1 cellular context compared by ENCODE assay signal in genomic region chr14:91419044-91419397, GRCh38.
TF ChIP-seq lines count a peak whose summit lies in the region.

No MANE protein-coding gene starts in this region.

TF ChIP-seq in GM12878, 131 proteins besides CTCF, POLR2A, EP300 and RAD21 (continued from another document and continues in another):
- TF ChIP-seq, protein P1, sequence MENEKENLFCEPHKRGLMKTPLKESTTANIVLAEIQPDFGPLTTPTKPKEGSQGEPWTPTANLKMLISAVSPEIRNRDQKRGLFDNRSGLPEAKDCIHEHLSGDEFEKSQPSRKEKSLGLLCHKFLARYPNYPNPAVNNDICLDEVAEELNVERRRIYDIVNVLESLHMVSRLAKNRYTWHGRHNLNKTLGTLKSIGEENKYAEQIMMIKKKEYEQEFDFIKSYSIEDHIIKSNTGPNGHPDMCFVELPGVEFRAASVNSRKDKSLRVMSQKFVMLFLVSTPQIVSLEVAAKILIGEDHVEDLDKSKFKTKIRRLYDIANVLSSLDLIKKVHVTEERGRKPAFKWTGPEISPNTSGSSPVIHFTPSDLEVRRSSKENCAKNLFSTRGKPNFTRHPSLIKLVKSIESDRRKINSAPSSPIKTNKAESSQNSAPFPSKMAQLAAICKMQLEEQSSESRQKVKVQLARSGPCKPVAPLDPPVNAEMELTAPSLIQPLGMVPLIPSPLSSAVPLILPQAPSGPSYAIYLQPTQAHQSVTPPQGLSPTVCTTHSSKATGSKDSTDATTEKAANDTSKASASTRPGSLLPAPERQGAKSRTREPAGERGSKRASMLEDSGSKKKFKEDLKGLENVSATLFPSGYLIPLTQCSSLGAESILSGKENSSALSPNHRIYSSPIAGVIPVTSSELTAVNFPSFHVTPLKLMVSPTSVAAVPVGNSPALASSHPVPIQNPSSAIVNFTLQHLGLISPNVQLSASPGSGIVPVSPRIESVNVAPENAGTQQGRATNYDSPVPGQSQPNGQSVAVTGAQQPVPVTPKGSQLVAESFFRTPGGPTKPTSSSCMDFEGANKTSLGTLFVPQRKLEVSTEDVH (IDR thresholded peaks at IDR 0.05; ENCODE audit: low read depth, partially characterized antibody): no peak
- no peak for TF ChIP-seq IRF4 (IDR thresholded peaks at IDR 0.05; ENCODE audit: low read depth, low read length)
- TF ChIP-seq E4F1 (IDR thresholded peaks at IDR 0.05; ENCODE audit: borderline replicate concordance, partially characterized antibody): no peak
- TF ChIP-seq, protein P2, sequence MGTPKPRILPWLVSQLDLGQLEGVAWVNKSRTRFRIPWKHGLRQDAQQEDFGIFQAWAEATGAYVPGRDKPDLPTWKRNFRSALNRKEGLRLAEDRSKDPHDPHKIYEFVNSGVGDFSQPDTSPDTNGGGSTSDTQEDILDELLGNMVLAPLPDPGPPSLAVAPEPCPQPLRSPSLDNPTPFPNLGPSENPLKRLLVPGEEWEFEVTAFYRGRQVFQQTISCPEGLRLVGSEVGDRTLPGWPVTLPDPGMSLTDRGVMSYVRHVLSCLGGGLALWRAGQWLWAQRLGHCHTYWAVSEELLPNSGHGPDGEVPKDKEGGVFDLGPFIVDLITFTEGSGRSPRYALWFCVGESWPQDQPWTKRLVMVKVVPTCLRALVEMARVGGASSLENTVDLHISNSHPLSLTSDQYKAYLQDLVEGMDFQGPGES (IDR thresholded peaks at IDR 0.05): no peak
- no peak for TF ChIP-seq RFX5 (IDR thresholded peaks at IDR 0.05; ENCODE audit: low read depth, low read length)
- 0 out of 2 replicates have a peak, but pooled peaks have one; percentile 2 for TF ChIP-seq BACH1 (IDR thresholded peaks at IDR 0.05; ENCODE audit: borderline replicate concordance)
- TF ChIP-seq MYB (IDR thresholded peaks at IDR 0.05; ENCODE audit: borderline replicate concordance, low read depth, low read length): no peak
- TF ChIP-seq RCOR1 (conservative IDR thresholded peaks at IDR 0.05; ENCODE audit: low read depth, low read length): no peak
- TF ChIP-seq KLF5 (IDR thresholded peaks at IDR 0.05; ENCODE audit: partially characterized antibody): no peak
- TF ChIP-seq MTA2 (IDR thresholded peaks at IDR 0.05; ENCODE audit: low read depth): peak; percentile 91
- TF ChIP-seq SREBF2 (IDR thresholded peaks at IDR 0.05; ENCODE audit: low read length): no peak
- peak; percentile 49; the same call in 1 of the 2 replicates for TF ChIP-seq ATF7 (IDR thresholded peaks at IDR 0.05; ENCODE audit: low read depth)
- TF ChIP-seq EGR1 (IDR thresholded peaks at IDR 0.05; ENCODE audit: borderline replicate concordance in 1 of 2, low read depth in 2 of 2, low read length in 2 of 2): no peak
- no peak for TF ChIP-seq CEBPZ (IDR thresholded peaks at IDR 0.05; ENCODE audit: low read depth, low read length)
- TF ChIP-seq ZNF274 (IDR thresholded peaks at IDR 0.05; ENCODE audit: insufficient read depth, insufficient read length): no peak
- TF ChIP-seq EED (IDR thresholded peaks at IDR 0.05; ENCODE audit: low read depth): no peak
- no peak for TF ChIP-seq MXI1 (IDR thresholded peaks at IDR 0.05; ENCODE audit: low read depth, low read length)
- no peak for TF ChIP-seq YY1 (IDR thresholded peaks at IDR 0.05; ENCODE audit: low read depth, low read length)
- peak in 1 of 2 experiments; percentile 40; a peak in 1 of 4 replicates for TF ChIP-seq BHLHE40 (IDR thresholded peaks at IDR 0.05; ENCODE audit: borderline replicate concordance in 1 of 2, low read depth in 2 of 2, low read length in 1 of 2)
- TF ChIP-seq, protein P3, sequence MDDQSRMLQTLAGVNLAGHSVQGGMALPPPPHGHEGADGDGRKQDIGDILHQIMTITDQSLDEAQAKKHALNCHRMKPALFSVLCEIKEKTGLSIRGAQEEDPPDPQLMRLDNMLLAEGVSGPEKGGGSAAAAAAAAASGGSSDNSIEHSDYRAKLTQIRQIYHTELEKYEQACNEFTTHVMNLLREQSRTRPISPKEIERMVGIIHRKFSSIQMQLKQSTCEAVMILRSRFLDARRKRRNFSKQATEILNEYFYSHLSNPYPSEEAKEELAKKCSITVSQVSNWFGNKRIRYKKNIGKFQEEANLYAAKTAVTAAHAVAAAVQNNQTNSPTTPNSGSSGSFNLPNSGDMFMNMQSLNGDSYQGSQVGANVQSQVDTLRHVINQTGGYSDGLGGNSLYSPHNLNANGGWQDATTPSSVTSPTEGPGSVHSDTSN (IDR thresholded peaks at IDR 0.05; ENCODE audit: insufficient replicate concordance, low read depth, low read length): no peak
- TF ChIP-seq GABPA (IDR thresholded peaks at IDR 0.05; ENCODE audit: low read depth): no peak
- TF ChIP-seq STAT3 (IDR thresholded peaks at IDR 0.05; ENCODE audit: low read depth, low read length): no peak
- peak; percentile 87; the same call in 1 of the 2 replicates for TF ChIP-seq TCF7 (IDR thresholded peaks at IDR 0.05; ENCODE audit: borderline replicate concordance)
- TF ChIP-seq SP1 (IDR thresholded peaks at IDR 0.05; ENCODE audit: low read depth, low read length): no peak
- no peak for TF ChIP-seq KDM1A (IDR thresholded peaks at IDR 0.05; ENCODE audit: borderline replicate concordance)
- TF ChIP-seq MAX (IDR thresholded peaks at IDR 0.05; ENCODE audit: low read depth, low read length): no peak
- TF ChIP-seq BCLAF1 (IDR thresholded peaks at IDR 0.05): no peak
- TF ChIP-seq HCFC1 (IDR thresholded peaks at IDR 0.05; ENCODE audit: low read length): no peak
- TF ChIP-seq RAD51 (IDR thresholded peaks at IDR 0.05): no peak
- TF ChIP-seq TCF3 (IDR thresholded peaks at IDR 0.05; ENCODE audit: borderline replicate concordance, insufficient read depth, low read depth, low read length): no peak
- TF ChIP-seq POLR2AphosphoS2 (IDR thresholded peaks at IDR 0.05; ENCODE audit: low read depth, low read length): no peak
- no peak for TF ChIP-seq USF2 (IDR thresholded peaks at IDR 0.05; ENCODE audit: borderline replicate concordance, low read depth, low read length)
- 0 out of 2 replicates have a peak, but pooled peaks have one; percentile 38 for TF ChIP-seq DPF2 (IDR thresholded peaks at IDR 0.05)
- peak; percentile 48 for TF ChIP-seq GATAD2B (conservative IDR thresholded peaks at IDR 0.05; ENCODE audit: low read depth)
- no peak for TF ChIP-seq ATF3 (IDR thresholded peaks at IDR 0.05; ENCODE audit: borderline replicate concordance, extremely low read depth, low read depth, low read length)
- no peak for TF ChIP-seq MYC (IDR thresholded peaks at IDR 0.05; ENCODE audit: insufficient read depth, insufficient read length, insufficient replicate concordance, low read length, severe bottlenecking)
- TF ChIP-seq JUNB (IDR thresholded peaks at IDR 0.05): no peak
- no peak for TF ChIP-seq SMAD1 (IDR thresholded peaks at IDR 0.05; ENCODE audit: low read depth, partially characterized antibody)
- TF ChIP-seq FOS (IDR thresholded peaks at IDR 0.05; ENCODE audit: borderline replicate concordance, extremely low read depth, insufficient read length): no peak
- TF ChIP-seq, protein P4, sequence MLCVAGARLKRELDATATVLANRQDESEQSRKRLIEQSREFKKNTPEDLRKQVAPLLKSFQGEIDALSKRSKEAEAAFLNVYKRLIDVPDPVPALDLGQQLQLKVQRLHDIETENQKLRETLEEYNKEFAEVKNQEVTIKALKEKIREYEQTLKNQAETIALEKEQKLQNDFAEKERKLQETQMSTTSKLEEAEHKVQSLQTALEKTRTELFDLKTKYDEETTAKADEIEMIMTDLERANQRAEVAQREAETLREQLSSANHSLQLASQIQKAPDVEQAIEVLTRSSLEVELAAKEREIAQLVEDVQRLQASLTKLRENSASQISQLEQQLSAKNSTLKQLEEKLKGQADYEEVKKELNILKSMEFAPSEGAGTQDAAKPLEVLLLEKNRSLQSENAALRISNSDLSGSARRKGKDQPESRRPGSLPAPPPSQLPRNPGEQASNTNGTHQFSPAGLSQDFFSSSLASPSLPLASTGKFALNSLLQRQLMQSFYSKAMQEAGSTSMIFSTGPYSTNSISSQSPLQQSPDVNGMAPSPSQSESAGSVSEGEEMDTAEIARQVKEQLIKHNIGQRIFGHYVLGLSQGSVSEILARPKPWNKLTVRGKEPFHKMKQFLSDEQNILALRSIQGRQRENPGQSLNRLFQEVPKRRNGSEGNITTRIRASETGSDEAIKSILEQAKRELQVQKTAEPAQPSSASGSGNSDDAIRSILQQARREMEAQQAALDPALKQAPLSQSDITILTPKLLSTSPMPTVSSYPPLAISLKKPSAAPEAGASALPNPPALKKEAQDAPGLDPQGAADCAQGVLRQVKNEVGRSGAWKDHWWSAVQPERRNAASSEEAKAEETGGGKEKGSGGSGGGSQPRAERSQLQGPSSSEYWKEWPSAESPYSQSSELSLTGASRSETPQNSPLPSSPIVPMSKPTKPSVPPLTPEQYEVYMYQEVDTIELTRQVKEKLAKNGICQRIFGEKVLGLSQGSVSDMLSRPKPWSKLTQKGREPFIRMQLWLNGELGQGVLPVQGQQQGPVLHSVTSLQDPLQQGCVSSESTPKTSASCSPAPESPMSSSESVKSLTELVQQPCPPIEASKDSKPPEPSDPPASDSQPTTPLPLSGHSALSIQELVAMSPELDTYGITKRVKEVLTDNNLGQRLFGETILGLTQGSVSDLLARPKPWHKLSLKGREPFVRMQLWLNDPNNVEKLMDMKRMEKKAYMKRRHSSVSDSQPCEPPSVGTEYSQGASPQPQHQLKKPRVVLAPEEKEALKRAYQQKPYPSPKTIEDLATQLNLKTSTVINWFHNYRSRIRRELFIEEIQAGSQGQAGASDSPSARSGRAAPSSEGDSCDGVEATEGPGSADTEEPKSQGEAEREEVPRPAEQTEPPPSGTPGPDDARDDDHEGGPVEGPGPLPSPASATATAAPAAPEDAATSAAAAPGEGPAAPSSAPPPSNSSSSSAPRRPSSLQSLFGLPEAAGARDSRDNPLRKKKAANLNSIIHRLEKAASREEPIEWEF (IDR thresholded peaks at IDR 0.05; ENCODE audit: insufficient replicate concordance, low read depth, low read length): no peak
